Comparison of ENCODE assay signal across 18 cellular contexts in the genomic region with DNA sequence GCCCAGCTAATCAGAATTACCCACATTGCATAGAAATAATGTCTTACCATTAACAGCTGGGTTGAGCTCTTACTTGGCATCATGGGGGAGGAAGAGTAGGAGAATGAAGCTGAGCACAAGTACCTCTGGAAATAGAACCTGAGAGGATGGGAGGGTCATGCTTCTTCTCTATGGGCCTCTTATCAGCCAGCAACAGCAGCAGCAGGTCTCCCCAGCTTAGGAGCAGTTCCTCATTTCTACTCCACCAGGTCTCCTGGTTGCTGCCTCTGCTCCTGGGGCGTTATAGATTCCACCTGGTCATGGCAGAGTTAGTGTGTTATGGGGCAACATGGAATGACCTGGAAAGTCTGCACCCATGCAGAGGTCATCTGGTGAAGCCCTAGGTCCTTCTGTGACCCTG. TPM values are rescaled to one million over a fixed set of nuclear protein-coding genes. Genes with fewer than 3 reads are reported as not detected.
"Had no signal": no experiment of that assay in that cellular context is flagged by ENCODE, and none has a peak within 500 bp of the region (broad histone marks: within the 10 kb centered on the region; RNA-seq: fewer than 3 reads in every experiment).

No MANE protein-coding gene starts in this region.

- H3K27ac ChIP-seq: adrenal gland, colonic mucosa, thoracic aorta had no signal

- H3K4me1 ChIP-seq: adrenal gland, colonic mucosa had no signal

- H3K9me3 Mint-ChIP-seq: activated T-helper 2 cell treated with anti-CD3 and anti-CD28 coated beads, Interferon-gamma antibody, Interleukin-2, Interleukin-4, amounts not matched to agents 10 μg/mL and 5 μg/mL and 100 μg/mL, durations not matched to agents 14 hours and 24 hours and 36 hours; stimulated activated naive CD8-positive, alpha-beta T cell treated with anti-CD3 and anti-CD28 coated beads, Interleukin-15, amount 100 ng/mL, for 72 hours had no signal

- DNase-seq: activated naive CD4-positive, alpha-beta T cell treated with anti-CD3 and anti-CD28 coated beads, Interleukin-2, amount 50 U/mL, for 16 hours; adrenal gland; caudate nucleus; colonic mucosa; effector CD4-positive, alpha-beta T cell; foreskin melanocyte; heart left ventricle; mesendoderm; stimulated activated CD4-positive, alpha-beta T cell treated with anti-CD3 and anti-CD28 coated beads, Interleukin-15, amount 100 ng/mL, for 24 hours; stimulated activated CD4-positive, alpha-beta T cell treated with anti-CD3 and anti-CD28 coated beads, Interleukin-4, amount 100 ng/mL, for 24 hours; stimulated activated naive CD8-positive, alpha-beta T cell treated with anti-CD3 and anti-CD28 coated beads, Interleukin-15, amount 100 ng/mL, for 72 hours had no signal

- FAIRE-seq: endothelial cell of umbilical vein, keratinocyte had no signal

- H3K27me3 ChIP-seq: adrenal gland, colonic mucosa, heart left ventricle had no signal

- H3K27ac Mint-ChIP-seq: activated T-helper 2 cell treated with anti-CD3 and anti-CD28 coated beads, Interferon-gamma antibody, Interleukin-2, Interleukin-4, amounts not matched to agents 10 μg/mL and 5 μg/mL and 100 μg/mL, durations not matched to agents 14 hours and 24 hours and 36 hours; stimulated activated naive CD8-positive, alpha-beta T cell treated with anti-CD3 and anti-CD28 coated beads, Interleukin-15, amount 100 ng/mL, for 72 hours had no signal

- H3K36me3 ChIP-seq: adrenal gland, colonic mucosa, heart left ventricle, thoracic aorta had no signal

- ATAC-seq: heart left ventricle; stimulated activated naive CD8-positive, alpha-beta T cell treated with anti-CD3 and anti-CD28 coated beads, Interleukin-15, amount 100 ng/mL, for 72 hours had no signal

- H3K4me1 Mint-ChIP-seq: stimulated activated naive CD8-positive, alpha-beta T cell treated with anti-CD3 and anti-CD28 coated beads, Interleukin-15, amount 100 ng/mL, for 72 hours had no signal

- H3K9me3 ChIP-seq: adrenal gland, colonic mucosa, heart left ventricle, thoracic aorta had no signal

- H3K4me3 ChIP-seq: adrenal gland, colonic mucosa, thoracic aorta had no signal

- H3K4me3 Mint-ChIP-seq: stimulated activated naive CD8-positive, alpha-beta T cell treated with anti-CD3 and anti-CD28 coated beads, Interleukin-15, amount 100 ng/mL, for 72 hours had no signal

RNA-seq across cellular contexts. Expression of a gene that starts 3.4 kb away (rescaled TPM):
- total RNA-seq: activated T-helper 2 cell treated with anti-CD3 and anti-CD28 coated beads, Interferon-gamma antibody, Interleukin-2, Interleukin-4, amounts not matched to agents 10 μg/mL and 5 μg/mL and 100 μg/mL, durations not matched to agents 14 hours and 24 hours and 36 hours; adrenal gland; colonic mucosa; endothelial cell of umbilical vein; osteoblast; thoracic aorta had no signal
- polyA plus RNA-seq: endothelial cell of umbilical vein, keratinocyte, neural cell, urinary bladder had no signal
